ENCODE assay signal across 29 cellular contexts in the genomic region with DNA sequence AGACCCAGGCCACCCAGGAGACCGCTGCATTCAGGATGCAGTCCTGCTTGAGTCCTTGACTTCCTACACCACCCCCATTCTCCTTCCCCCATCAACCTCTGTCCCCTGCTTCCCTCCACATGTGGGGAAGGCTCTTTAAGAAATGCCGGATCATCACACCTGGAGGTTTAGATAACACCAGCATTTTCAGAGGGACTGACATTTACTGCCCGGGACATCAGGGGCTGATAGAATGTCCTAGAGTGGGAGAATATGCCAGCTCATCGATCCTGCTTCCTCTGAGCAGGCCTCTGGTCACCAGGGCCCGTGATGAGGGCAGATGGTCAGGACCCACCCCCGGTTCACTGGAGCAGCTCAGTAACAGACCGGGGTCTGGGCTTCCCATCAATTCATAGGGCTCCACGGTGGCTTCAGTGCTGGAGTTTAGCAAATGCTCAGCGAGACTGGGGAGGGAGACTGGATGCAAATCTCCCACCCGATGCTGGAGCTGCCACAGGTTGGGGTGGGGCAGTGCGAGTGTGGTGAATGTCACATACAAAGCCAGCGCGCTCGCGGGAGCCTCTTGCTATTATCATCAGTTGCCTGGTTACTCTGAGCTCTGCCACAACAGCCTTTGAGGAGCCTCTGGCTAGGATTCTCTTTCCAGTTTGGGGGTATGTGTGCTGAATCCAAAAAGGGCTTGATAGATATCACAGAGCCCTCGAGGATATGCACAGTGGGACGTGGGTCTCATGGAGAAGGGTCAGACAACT.
DNase-seq lines count a peak whose midpoint lies in the region; ATAC-seq, FAIRE-seq and TF ChIP-seq lines count a peak whose summit lies in the region.
"Had no signal": no experiment of that assay in that cellular context is flagged by ENCODE, and none has a peak within 500 bp of the region (broad histone marks: within the 10 kb centered on the region; RNA-seq: fewer than 3 reads in every experiment).

No MANE protein-coding gene starts in this region.

- peak; percentile 71 for ATAC-seq in K562
- ATAC-seq in esophagus mucosa, result no peak
- ATAC-seq: gastrocnemius medialis; naive thymus-derived CD4-positive, alpha-beta T cell had no signal

- TF ChIP-seq EP300 in K562 (IDR thresholded peaks at IDR 0.05; ENCODE audit: low read length), result no peak; the same call in 1 of the 2 replicates

- H3K27ac ChIP-seq in K562 (ENCODE audit: extremely low read depth, low read depth, low read length), result peak overlapping the region; percentile 10; the same call in 1 of the 3 replicates
- peak overlapping the region; percentile 6 to 11 for H3K27ac ChIP-seq in right atrium auricular region
- H3K27ac ChIP-seq: 22Rv1, gastrocnemius medialis, RWPE1, SK-N-MC, tibial artery had no signal

- H3K79me2 ChIP-seq in K562 (ENCODE audit: control insufficient read depth, insufficient read depth, low read length), result no peaks in the 10 kb centered on the region

- peak overlapping the region; percentile 52 for H3K4me2 ChIP-seq in K562 (ENCODE audit: insufficient read depth, low read length)
- H3K4me2 ChIP-seq: smooth muscle cell had no signal

- no peaks in the 10 kb centered on the region for H3K27me3 ChIP-seq in K562 (ENCODE audit: control insufficient read depth in 2 of 2, insufficient read depth in 2 of 2, low read length in 2 of 2)
- H3K27me3 ChIP-seq in right atrium auricular region, result no peaks in the 10 kb centered on the region
- H3K27me3 ChIP-seq: gastrocnemius medialis, tibial artery had no signal

- in situ Hi-C loops in K562 (cut with MboI), result no loop called here

- POLR2A ChIA-PET in K562 (lab: Yijun Ruan, JAX), result interaction anchor here (0.7 kb wide), 1 partner anchor 83 kb away, joined by 3 read pairs; no protein-coding TSS in a partner anchor

- no TSS peak for BruUV-seq in K562 (replicated peaks; lab: Mats Ljungman, UMichigan)

- no peak for TF ChIP-seq POLR2A in K562 (conservative IDR thresholded peaks at IDR 0.05)

- H3K9me3 ChIP-seq in K562 (replicated peaks; ENCODE audit: control insufficient read depth, insufficient read depth, low read depth, low read length) (no peaks in the 10 kb centered on the region), right atrium auricular region (no peaks in the 10 kb centered on the region)
- H3K9me3 ChIP-seq: gastrocnemius medialis, tibial artery had no signal

- FAIRE-seq in K562 (lab: Jason Lieb, UNC), result peak; percentile 79
- FAIRE-seq: endometrium, islet of Langerhans had no signal

- H4K20me1 ChIP-seq in K562 (replicated peaks; ENCODE audit: control insufficient read depth, insufficient read depth, low read length), result no peaks in the 10 kb centered on the region; the same call in none of the 2 replicates

- WGBS in K562 (ENCODE audit: insufficient coverage, low coverage, missing lambda C conversion rate), result 35% methylated on average over 17 of the region's 17 CpGs

- peak; percentile 6 for DNase-seq in DMS 273 (lab: John Stamatoyannopoulos, UW; ENCODE audit: unreplicated experiment)
- no peak for DNase-seq in DMS 273 treated with DMSO at 0.1 percent for 48 hours (lab: John Stamatoyannopoulos, UW)
- peak; percentile 49 for DNase-seq in NCI-H1436 treated with DMSO at 0.1 percent for 48 hours (lab: John Stamatoyannopoulos, UW)
- DNase-seq in K562 (ENCODE audit: extremely low read depth in 1 of 4, low spot score in 3 of 4), result peak; percentile 52 to 72 (median 60)
- no peak for DNase-seq in right atrium auricular region (ENCODE audit: low spot score)
- no peak for DNase-seq in inferior parietal cortex (ENCODE audit: extremely low spot score)
- no peak for DNase-seq in glomerular visceral epithelial cell (ENCODE audit: extremely low spot score)
- DNase-seq: activated CD4-positive, alpha-beta T cell treated with anti-CD3 and anti-CD28 coated beads, Interleukin-2, amount 50 U/mL, for 48 hours; activated CD4-positive, CD25-positive, alpha-beta regulatory T cell; activated CD8-positive, alpha-beta memory T cell treated with anti-CD3 and anti-CD28 coated beads, Interleukin-2, amount 50 U/mL, for 4 hours; activated naive CD8-positive, alpha-beta T cell treated with anti-CD3 and anti-CD28 coated beads for 36 hours; aorta; CD4-positive, alpha-beta T cell; DMS53; gastrocnemius medialis; H7; naive thymus-derived CD4-positive, alpha-beta T cell; NCI-H2171; NCI-H524 treated with DMSO at 0.1 percent for 48 hours; stimulated activated CD4-positive, alpha-beta T cell treated with anti-CD3 and anti-CD28 coated beads, Interleukin-1b, Interleukin-23, amount 100 ng/mL, for 48 hours; stimulated activated CD8-positive, alpha-beta memory T cell treated with anti-CD3 and anti-CD28 coated beads, Interleukin-4, amount 100 ng/mL, for 48 hours; tibial artery had no signal

- TF ChIP-seq CTCF in K562 (IDR thresholded peaks at IDR 0.05 in 2 of 3, conservative IDR thresholded peaks at IDR 0.05 in 1 of 3; ENCODE audit: insufficient read depth in 2 of 3, low read depth in 1 of 3, low read length in 3 of 3) (no peak), right atrium auricular region (IDR thresholded peaks at IDR 0.05) (no peak)

- H3K36me3 ChIP-seq in K562 (ENCODE audit: control insufficient read depth, insufficient read depth, low read length) (peaks cover 52% of the 10 kb centered on the region; the same call in 2 of the 3 replicates), right atrium auricular region (peaks cover 17% of the 10 kb centered on the region)

- H3K4me1 ChIP-seq in K562 (replicated peaks in 1 of 2; ENCODE audit: control insufficient read depth in 2 of 2, insufficient read depth in 2 of 2, low read length in 2 of 2) (peaks cover 16 to 20% of the 10 kb centered on the region in 2 experiments; a peak in 4 of 5 replicates), right atrium auricular region (peaks cover 0 to 53% of the 10 kb centered on the region in 2 donors)

- CTCF ChIA-PET in K562 (lab: Yijun Ruan, JAX; ENCODE audit: low intra/inter-chr PET ratio), result no interaction called here

- H3K9me1 ChIP-seq in K562 (ENCODE audit: control insufficient read depth, insufficient read depth, low read length), result no peaks in the 10 kb centered on the region

- no peak overlapping the region for H2AFZ ChIP-seq in K562 (ENCODE audit: low read depth, low read length)

- no peak overlapping the region for H3K4me3 ChIP-seq in K562
- no peak overlapping the region for H3K4me3 ChIP-seq in right atrium auricular region
- H3K4me3 ChIP-seq: gastrocnemius medialis, SK-N-MC, smooth muscle cell, tibial artery had no signal

- intact Hi-C loops in K562 (cut with micrococcal nuclease), result no loop called here

- H3K9ac ChIP-seq in K562 (ENCODE audit: insufficient read depth in 1 of 2, low read depth in 2 of 2, low read length in 2 of 2), result peak overlapping the region in 1 of 2 experiments; percentile 69; a peak in 2 of 4 replicates

- no peak for TF ChIP-seq RAD21 in K562 (CRISPR knock-in tag; conservative IDR thresholded peaks at IDR 0.05 in 1 of 2, IDR thresholded peaks at IDR 0.05 in 1 of 2)

TF ChIP-seq in K562, 482 proteins besides CTCF, POLR2A, EP300 and RAD21 (continues in another document):
- TF ChIP-seq NFE2 (IDR thresholded peaks at IDR 0.05; ENCODE audit: low read depth) (peak; percentile 68), ARNT (IDR thresholded peaks at IDR 0.05) (no peak), HDAC1 (IDR thresholded peaks at IDR 0.05) (peak in 1 of 2 experiments; percentile 33; a peak in 1 of 4 replicates), TEAD1 (CRISPR knock-in tag; IDR thresholded peaks at IDR 0.05) (no peak), EGR1 (conservative IDR thresholded peaks at IDR 0.05) (peak; percentile 28; the same call in 1 of the 2 replicates)
- TF ChIP-seq, protein P1, sequence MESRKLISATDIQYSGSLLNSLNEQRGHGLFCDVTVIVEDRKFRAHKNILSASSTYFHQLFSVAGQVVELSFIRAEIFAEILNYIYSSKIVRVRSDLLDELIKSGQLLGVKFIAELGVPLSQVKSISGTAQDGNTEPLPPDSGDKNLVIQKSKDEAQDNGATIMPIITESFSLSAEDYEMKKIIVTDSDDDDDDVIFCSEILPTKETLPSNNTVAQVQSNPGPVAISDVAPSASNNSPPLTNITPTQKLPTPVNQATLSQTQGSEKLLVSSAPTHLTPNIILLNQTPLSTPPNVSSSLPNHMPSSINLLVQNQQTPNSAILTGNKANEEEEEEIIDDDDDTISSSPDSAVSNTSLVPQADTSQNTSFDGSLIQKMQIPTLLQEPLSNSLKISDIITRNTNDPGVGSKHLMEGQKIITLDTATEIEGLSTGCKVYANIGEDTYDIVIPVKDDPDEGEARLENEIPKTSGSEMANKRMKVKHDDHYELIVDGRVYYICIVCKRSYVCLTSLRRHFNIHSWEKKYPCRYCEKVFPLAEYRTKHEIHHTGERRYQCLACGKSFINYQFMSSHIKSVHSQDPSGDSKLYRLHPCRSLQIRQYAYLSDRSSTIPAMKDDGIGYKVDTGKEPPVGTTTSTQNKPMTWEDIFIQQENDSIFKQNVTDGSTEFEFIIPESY (CRISPR knock-in tag; IDR thresholded peaks at IDR 0.05), result 0 out of 2 replicates have a peak, but pooled peaks have one; percentile 27
- TF ChIP-seq, protein P2, sequence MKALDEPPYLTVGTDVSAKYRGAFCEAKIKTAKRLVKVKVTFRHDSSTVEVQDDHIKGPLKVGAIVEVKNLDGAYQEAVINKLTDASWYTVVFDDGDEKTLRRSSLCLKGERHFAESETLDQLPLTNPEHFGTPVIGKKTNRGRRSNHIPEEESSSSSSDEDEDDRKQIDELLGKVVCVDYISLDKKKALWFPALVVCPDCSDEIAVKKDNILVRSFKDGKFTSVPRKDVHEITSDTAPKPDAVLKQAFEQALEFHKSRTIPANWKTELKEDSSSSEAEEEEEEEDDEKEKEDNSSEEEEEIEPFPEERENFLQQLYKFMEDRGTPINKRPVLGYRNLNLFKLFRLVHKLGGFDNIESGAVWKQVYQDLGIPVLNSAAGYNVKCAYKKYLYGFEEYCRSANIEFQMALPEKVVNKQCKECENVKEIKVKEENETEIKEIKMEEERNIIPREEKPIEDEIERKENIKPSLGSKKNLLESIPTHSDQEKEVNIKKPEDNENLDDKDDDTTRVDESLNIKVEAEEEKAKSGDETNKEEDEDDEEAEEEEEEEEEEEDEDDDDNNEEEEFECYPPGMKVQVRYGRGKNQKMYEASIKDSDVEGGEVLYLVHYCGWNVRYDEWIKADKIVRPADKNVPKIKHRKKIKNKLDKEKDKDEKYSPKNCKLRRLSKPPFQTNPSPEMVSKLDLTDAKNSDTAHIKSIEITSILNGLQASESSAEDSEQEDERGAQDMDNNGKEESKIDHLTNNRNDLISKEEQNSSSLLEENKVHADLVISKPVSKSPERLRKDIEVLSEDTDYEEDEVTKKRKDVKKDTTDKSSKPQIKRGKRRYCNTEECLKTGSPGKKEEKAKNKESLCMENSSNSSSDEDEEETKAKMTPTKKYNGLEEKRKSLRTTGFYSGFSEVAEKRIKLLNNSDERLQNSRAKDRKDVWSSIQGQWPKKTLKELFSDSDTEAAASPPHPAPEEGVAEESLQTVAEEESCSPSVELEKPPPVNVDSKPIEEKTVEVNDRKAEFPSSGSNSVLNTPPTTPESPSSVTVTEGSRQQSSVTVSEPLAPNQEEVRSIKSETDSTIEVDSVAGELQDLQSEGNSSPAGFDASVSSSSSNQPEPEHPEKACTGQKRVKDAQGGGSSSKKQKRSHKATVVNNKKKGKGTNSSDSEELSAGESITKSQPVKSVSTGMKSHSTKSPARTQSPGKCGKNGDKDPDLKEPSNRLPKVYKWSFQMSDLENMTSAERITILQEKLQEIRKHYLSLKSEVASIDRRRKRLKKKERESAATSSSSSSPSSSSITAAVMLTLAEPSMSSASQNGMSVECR (CRISPR knock-in tag; IDR thresholded peaks at IDR 0.05), result no peak

Comparison
In these comparisons a context has a peak if more than half of its experiments do, and no peak if none do; other contexts are left out.
1. DNase-seq: peak in DMS 273 (single experiment), NCI-H1436 treated with DMSO at 0.1 percent for 48 hours (single experiment) and K562 (4 of 4); none in DMS 273 treated with DMSO at 0.1 percent for 48 hours (single experiment), right atrium auricular region (single experiment), inferior parietal cortex (single experiment) and glomerular visceral epithelial cell (single experiment).